ENCODE assay signal across 8 cellular contexts in genomic region chr12:50505945-50506344, GRCh38. TPM values are rescaled to one million over a fixed set of nuclear protein-coding genes. Genes with fewer than 3 reads are reported as not detected.
DNase-seq lines count a peak whose midpoint lies in the region; ATAC-seq and TF ChIP-seq lines count a peak whose summit lies in the region.

No MANE protein-coding gene starts in this region.

- H3K36me3 ChIP-seq in BLaER1, result no peaks in the 10 kb centered on the region
- no peaks in the 10 kb centered on the region for H3K36me3 ChIP-seq in hepatocyte (replicated peaks; ENCODE audit: insufficient read depth, low read depth)
- no peaks in the 10 kb centered on the region for H3K36me3 ChIP-seq in rectal smooth muscle tissue (ENCODE audit: control insufficient read depth, insufficient read depth, low read length)

- peaks cover 4% of the 10 kb centered on the region for H3K36me3 Mint-ChIP-seq in IgD-negative memory B cell
- H3K36me3 Mint-ChIP-seq in activated naive CD8-positive, alpha-beta T cell treated with anti-CD3 and anti-CD28 coated beads, Interleukin-2, amount 50 U/mL, for 24 hours (ENCODE audit: low read depth), result peaks cover 3% of the 10 kb centered on the region

- peaks cover 32% of the 10 kb centered on the region for H3K4me1 ChIP-seq in BLaER1
- H3K4me1 ChIP-seq in hepatocyte (ENCODE audit: insufficient read depth), result peaks cover 43% of the 10 kb centered on the region
- peaks cover 8% of the 10 kb centered on the region for H3K4me1 ChIP-seq in rectal smooth muscle tissue (ENCODE audit: control insufficient read depth, insufficient read depth, low read length)

- H3K9ac ChIP-seq in BLaER1, result peak overlapping the region; percentile 97
- H3K9ac ChIP-seq in rectal smooth muscle tissue (ENCODE audit: low read length), result no peak overlapping the region

- peaks cover 59% of the 10 kb centered on the region for H3K79me2 ChIP-seq in hepatocyte

- H3K27ac Mint-ChIP-seq in IgD-negative memory B cell, result peak overlapping the region; percentile 81 to 93 (median 91)
- H3K27ac Mint-ChIP-seq in activated naive CD8-positive, alpha-beta T cell treated with anti-CD3 and anti-CD28 coated beads, Interleukin-2, amount 50 U/mL, for 24 hours, result peak overlapping the region; percentile 86

- H3K27ac ChIP-seq in BLaER1 (peak overlapping the region; percentile 94), hepatocyte (peak overlapping the region; percentile 99), rectal smooth muscle tissue (ENCODE audit: low read depth, low read length) (no peak overlapping the region)

- H2AFZ ChIP-seq in hepatocyte, result peak overlapping the region; percentile 96

- WGBS in hepatocyte (ENCODE audit: low lambda C conversion rate, missing lambda C conversion rate), result 2% methylated on average over 3 of the region's 3 CpGs

- H3K9me2 ChIP-seq in hepatocyte (replicated peaks; ENCODE audit: insufficient read depth), result no peaks in the 10 kb centered on the region

- peaks cover 32 to 43% (median 38%) of the 10 kb centered on the region in 3 donors for H3K4me1 Mint-ChIP-seq in IgD-negative memory B cell
- H3K4me1 Mint-ChIP-seq in activated naive CD8-positive, alpha-beta T cell treated with anti-CD3 and anti-CD28 coated beads, Interleukin-2, amount 50 U/mL, for 24 hours, result peaks cover 55% of the 10 kb centered on the region

- H3K4me3 ChIP-seq in BLaER1 (peak overlapping the region; percentile 96), hepatocyte (peak overlapping the region; percentile 96), rectal smooth muscle tissue (ENCODE audit: low read length) (peak overlapping the region; percentile 71)

- H4K20me1 ChIP-seq in BLaER1 (peaks cover 47% of the 10 kb centered on the region), hepatocyte (ENCODE audit: insufficient read depth, poor library complexity, severe bottlenecking) (peaks cover 38% of the 10 kb centered on the region)

- H3K27me3 Mint-ChIP-seq in IgD-negative memory B cell, result no peaks in the 10 kb centered on the region
- H3K27me3 Mint-ChIP-seq in activated naive CD8-positive, alpha-beta T cell treated with anti-CD3 and anti-CD28 coated beads, Interleukin-2, amount 50 U/mL, for 24 hours, result no peaks in the 10 kb centered on the region

- H3K9me3 Mint-ChIP-seq in IgD-negative memory B cell, result no peaks in the 10 kb centered on the region
- H3K9me3 Mint-ChIP-seq in activated naive CD8-positive, alpha-beta T cell treated with anti-CD3 and anti-CD28 coated beads, Interleukin-2, amount 50 U/mL, for 24 hours, result no peaks in the 10 kb centered on the region

- H3K4me2 ChIP-seq in BLaER1 (peak overlapping the region; percentile 87), hepatocyte (peak overlapping the region; percentile 92)

- peak overlapping the region; percentile 72 to 99 (median 96) for H3K4me3 Mint-ChIP-seq in IgD-negative memory B cell
- H3K4me3 Mint-ChIP-seq in activated naive CD8-positive, alpha-beta T cell treated with anti-CD3 and anti-CD28 coated beads, Interleukin-2, amount 50 U/mL, for 24 hours, result peak overlapping the region; percentile 91

- no peak for TF ChIP-seq CTCF in hepatocyte (IDR thresholded peaks at IDR 0.05; ENCODE audit: poor library complexity)

- ATAC-seq in activated naive CD8-positive, alpha-beta T cell treated with anti-CD3 and anti-CD28 coated beads, Interleukin-2, amount 50 U/mL, for 24 hours, result no peak
- no peak for ATAC-seq in HG02610 (IDR thresholded peaks at IDR 0.05; ENCODE audit: unreplicated experiment)

- H3K9me3 ChIP-seq in BLaER1, result peaks cover 6% of the 10 kb centered on the region
- H3K9me3 ChIP-seq in hepatocyte (ENCODE audit: low read depth), result no peaks in the 10 kb centered on the region

- no peak for DNase-seq in activated naive CD8-positive, alpha-beta T cell treated with anti-CD3 and anti-CD28 coated beads, Interleukin-2, amount 50 U/mL, for 24 hours
- DNase-seq in hepatocyte (ENCODE audit: low spot score) (peak; percentile 17), NCI-H748 treated with DMSO at 0.1 percent for 48 hours (lab: John Stamatoyannopoulos, UW) (no peak), NCI-H2107 (lab: John Stamatoyannopoulos, UW) (no peak)

- H3K27me3 ChIP-seq in BLaER1 (no peaks in the 10 kb centered on the region), hepatocyte (no peaks in the 10 kb centered on the region), rectal smooth muscle tissue (ENCODE audit: control insufficient read depth, insufficient read depth, low read length) (no peaks in the 10 kb centered on the region)

RNA-seq across cellular contexts. Expression of gene DIP2B, which starts 1.2 kb away (rescaled TPM):
- polyA plus RNA-seq in IgD-negative memory B cell, result 16.4 TPM
- 31.8 TPM in 2 replicates for total RNA-seq in hepatocyte
- 10.5 and 14.7 TPM in 2 replicates for polyA plus RNA-seq in hepatocyte
